15 cellular contexts compared by ENCODE assay signal in genomic region chr4:138537739-138538138, GRCh38.
DNase-seq lines count a peak whose midpoint lies in the region; ATAC-seq and TF ChIP-seq lines count a peak whose summit lies in the region.
"Had no signal": no experiment of that assay in that cellular context is flagged by ENCODE, and none has a peak within 500 bp of the region (broad histone marks: within the 10 kb centered on the region; RNA-seq: fewer than 3 reads in every experiment).

No MANE protein-coding gene starts in this region.

- H3K27me3 ChIP-seq in Karpas-422 (ENCODE audit: low read length) (no peaks in the 10 kb centered on the region), smooth muscle cell (ENCODE audit: low read depth) (no peaks in the 10 kb centered on the region)

- H4K20me1 ChIP-seq in Karpas-422 (ENCODE audit: insufficient read depth, low read depth, low read length) (no peaks in the 10 kb centered on the region), smooth muscle cell (ENCODE audit: low read depth) (no peaks in the 10 kb centered on the region)

- H3K27ac ChIP-seq in Karpas-422 (ENCODE audit: low read length), result no peak overlapping the region
- H3K27ac ChIP-seq in smooth muscle cell (ENCODE audit: low read depth), result no peak overlapping the region
- H3K27ac ChIP-seq: GM23248 had no signal

- DNase-seq in Karpas-422 (peak; percentile 20), fibroblast of villous mesenchyme (ENCODE audit: low read depth) (peak; percentile 52), smooth muscle cell (lab: John Stamatoyannopoulos, UW; ENCODE audit: unreplicated experiment) (no peak), head of caudate nucleus (no peak), NCI-H524 (lab: John Stamatoyannopoulos, UW) (no peak)
- DNase-seq: C1 segment of cervical spinal cord; Calu3; CD4-positive, alpha-beta memory T cell; COR-L47; DMS53; DMS79 treated with DMSO at 0.1 percent for 48 hours; GM23248; H7; HCEC 1CT had no signal

- no peaks in the 10 kb centered on the region for H3F3A ChIP-seq in smooth muscle cell (ENCODE audit: low read depth)

- intact Hi-C loops in head of caudate nucleus (cut with DNase I), result no loop called here

- H3K9me2 ChIP-seq in Karpas-422 (replicated peaks; ENCODE audit: insufficient read depth, low read length), result no peaks in the 10 kb centered on the region

- H3K4me2 ChIP-seq in Karpas-422 (ENCODE audit: low read depth, low read length, poor library complexity, severe bottlenecking) (no peak overlapping the region), smooth muscle cell (no peak overlapping the region)

- 65% methylated on average over 1 of the region's 1 CpG for WGBS in smooth muscle cell (ENCODE audit: low lambda C conversion rate)

- no peak for ATAC-seq in GM21515 (IDR thresholded peaks at IDR 0.05; ENCODE audit: unreplicated experiment)

- H3K4me3 ChIP-seq in Karpas-422 (ENCODE audit: low read length) (no peak overlapping the region), fibroblast of villous mesenchyme (ENCODE audit: low read depth, low read length) (no peak overlapping the region), smooth muscle cell (no peak overlapping the region)
- H3K4me3 ChIP-seq: GM23248 had no signal

- H3K9ac ChIP-seq in Karpas-422 (ENCODE audit: low read length) (no peak overlapping the region), smooth muscle cell (ENCODE audit: low read depth) (no peak overlapping the region)
- H3K9ac ChIP-seq: GM23248 had no signal

- H2AFZ ChIP-seq in Karpas-422 (ENCODE audit: low read length) (no peak overlapping the region), smooth muscle cell (ENCODE audit: low read depth) (peak overlapping the region; percentile 41)
- H2AFZ ChIP-seq: GM23248 had no signal

- H3K36me3 ChIP-seq in Karpas-422 (ENCODE audit: insufficient read depth, low read length) (no peaks in the 10 kb centered on the region), smooth muscle cell (ENCODE audit: low read depth) (peaks cover 4% of the 10 kb centered on the region)

- H3K79me2 ChIP-seq in Karpas-422 (ENCODE audit: low read length) (no peaks in the 10 kb centered on the region), smooth muscle cell (ENCODE audit: low read depth) (no peaks in the 10 kb centered on the region)

- H3K9me3 ChIP-seq in Karpas-422 (ENCODE audit: low read length) (no peaks in the 10 kb centered on the region), smooth muscle cell (replicated peaks; ENCODE audit: low read depth) (peaks cover 8% of the 10 kb centered on the region)

- no peak for TF ChIP-seq CTCF in fibroblast of villous mesenchyme (IDR thresholded peaks at IDR 0.05; ENCODE audit: insufficient read depth, low read depth, low read length)
- no peak for TF ChIP-seq CTCF in smooth muscle cell (IDR thresholded peaks at IDR 0.05; ENCODE audit: borderline replicate concordance, insufficient read depth, poor library complexity, severe bottlenecking)

- H3K4me1 ChIP-seq in Karpas-422 (ENCODE audit: low read length) (peaks cover 4% of the 10 kb centered on the region; the same call in 1 of the 2 replicates), smooth muscle cell (ENCODE audit: low read depth) (peaks cover 3% of the 10 kb centered on the region)

Comparison
In these comparisons a context has a peak if more than half of its experiments do, and no peak if none do; other contexts are left out.
1. DNase-seq: peak in Karpas-422 (single experiment) and fibroblast of villous mesenchyme (single experiment); none in smooth muscle cell (single experiment), head of caudate nucleus (0 of 42) and NCI-H524 (0 of 2).